Comparison of ENCODE assay signal across 1 cellular context in genomic region chr7:107951896-107952295, GRCh38.
TF ChIP-seq lines count a peak whose summit lies in the region.

No MANE protein-coding gene starts in this region.

TF ChIP-seq in GM23338, 12 proteins besides CTCF, POLR2A, EP300 and RAD21 (continued from another document):
- TF ChIP-seq ZNF462 (CRISPR knock-in tag; IDR thresholded peaks at IDR 0.05) (no peak), NANOG (IDR thresholded peaks at IDR 0.05; ENCODE audit: borderline replicate concordance) (no peak), STAT1 (IDR thresholded peaks at IDR 0.05; ENCODE audit: unreplicated experiment) (no peak), EZH2 (IDR thresholded peaks at IDR 0.05; ENCODE audit: low read depth, unreplicated experiment) (no peak), CREB1 (CRISPR knock-in tag; IDR thresholded peaks at IDR 0.05; ENCODE audit: low read depth) (no peak), POLR2AphosphoS5 (IDR thresholded peaks at IDR 0.05; ENCODE audit: low read depth) (no peak), EZH2phosphoT487 (IDR thresholded peaks at IDR 0.05; ENCODE audit: unreplicated experiment) (no peak), JUNB (IDR thresholded peaks at IDR 0.05; ENCODE audit: unreplicated experiment) (no peak), REST (IDR thresholded peaks at IDR 0.05; ENCODE audit: unreplicated experiment) (no peak), ETS1 (IDR thresholded peaks at IDR 0.05) (no peak), ZNF114 (CRISPR knock-in tag; IDR thresholded peaks at IDR 0.05) (no peak)
